ENCODE assay signal across 18 cellular contexts in the genomic region with DNA sequence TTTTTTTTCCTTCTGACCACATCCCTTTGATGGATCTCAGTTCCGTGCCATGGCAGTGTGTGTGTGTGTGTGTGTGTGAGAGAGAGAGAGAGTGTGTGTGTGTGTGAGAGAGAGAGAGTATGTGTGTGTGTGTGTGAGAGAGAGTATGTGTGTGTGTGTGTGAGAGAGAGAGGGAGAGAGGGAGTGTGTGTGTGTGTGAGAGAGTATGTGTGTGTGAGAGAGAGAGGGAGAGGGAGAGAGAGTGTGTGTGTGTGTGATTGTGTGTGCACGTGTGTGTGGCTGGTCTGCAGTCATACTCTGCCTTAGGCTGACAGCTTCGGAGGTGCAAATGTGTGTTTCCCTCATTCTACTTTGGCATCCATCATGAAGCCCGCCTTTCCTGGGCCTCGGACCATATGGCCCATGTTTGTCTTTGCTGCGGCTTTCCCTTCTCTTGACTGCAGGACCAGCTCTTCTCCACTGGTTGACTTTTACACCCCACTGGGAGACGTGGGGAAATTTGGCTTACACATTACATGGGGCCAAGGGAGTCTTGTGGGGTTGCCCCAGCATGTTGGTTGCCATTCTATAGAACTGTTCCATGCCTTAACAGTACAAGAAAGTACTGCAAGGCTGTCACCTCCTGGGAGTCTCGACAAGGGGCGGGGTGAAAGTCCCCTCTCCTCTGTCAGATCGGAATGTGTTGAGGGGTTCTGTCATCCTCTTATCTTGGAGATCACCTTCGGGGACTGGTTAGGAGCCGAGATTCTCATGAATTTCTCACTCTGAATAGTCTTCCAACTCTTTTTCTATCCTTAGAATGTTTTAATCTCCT. TPM values are rescaled to one million over a fixed set of nuclear protein-coding genes. Genes with fewer than 3 reads are reported as not detected.
DNase-seq lines count a peak whose midpoint lies in the region; ATAC-seq, FAIRE-seq and TF ChIP-seq lines count a peak whose summit lies in the region.
"Had no signal": no experiment of that assay in that cellular context is flagged by ENCODE, and none has a peak within 500 bp of the region (broad histone marks: within the 10 kb centered on the region; RNA-seq: fewer than 3 reads in every experiment).

No MANE protein-coding gene starts in this region.

- H3K36me3 Mint-ChIP-seq in astrocyte (ENCODE audit: low read depth, unreplicated experiment) (no peaks in the 10 kb centered on the region), glutamatergic neuron (ENCODE audit: unreplicated experiment) (peaks cover 4% of the 10 kb centered on the region)
- no peaks in the 10 kb centered on the region for H3K36me3 Mint-ChIP-seq in activated T-helper 17 cell treated with anti-CD3 and anti-CD28 coated beads, Interleukin-2, amount 50 U/mL, for 72 hours (ENCODE audit: low read depth)
- H3K36me3 Mint-ChIP-seq: activated naive CD4-positive, alpha-beta T cell treated with anti-CD3 and anti-CD28 coated beads, Interleukin-2, amount 50 U/mL, for 24 hours had no signal

- no peaks in the 10 kb centered on the region for H3K79me2 ChIP-seq in astrocyte (ENCODE audit: insufficient read depth, low read length)

- no peak overlapping the region for H2AFZ ChIP-seq in astrocyte (ENCODE audit: low read depth, low read length)

- peaks cover 21% of the 10 kb centered on the region for H3K4me1 ChIP-seq in astrocyte (ENCODE audit: insufficient read depth, low read length)
- H3K4me1 ChIP-seq in kidney (ENCODE audit: control insufficient read depth in 1 of 2, insufficient read depth in 1 of 2, low read depth in 1 of 2, low read length in 2 of 2) = peaks cover 0 to 4% of the 10 kb centered on the region in 2 donors
- H3K4me1 ChIP-seq: vagina had no signal

- no peaks in the 10 kb centered on the region for H3K27me3 Mint-ChIP-seq in astrocyte (ENCODE audit: low read depth, unreplicated experiment)
- peaks cover 11% of the 10 kb centered on the region for H3K27me3 Mint-ChIP-seq in glutamatergic neuron (ENCODE audit: unreplicated experiment)
- no peaks in the 10 kb centered on the region for H3K27me3 Mint-ChIP-seq in activated T-helper 17 cell treated with anti-CD3 and anti-CD28 coated beads, Interleukin-2, amount 50 U/mL, for 72 hours
- H3K27me3 Mint-ChIP-seq: activated naive CD4-positive, alpha-beta T cell treated with anti-CD3 and anti-CD28 coated beads, Interleukin-2, amount 50 U/mL, for 24 hours; activated T-cell treated with anti-CD3 and anti-CD28 coated beads, Interleukin-2, amount 50 U/mL, for 24 hours had no signal

- TF ChIP-seq CTCF in AG10803 (conservative IDR thresholded peaks at IDR 0.05; ENCODE audit: low read length) = no peak
- no peak for TF ChIP-seq CTCF in astrocyte (IDR thresholded peaks at IDR 0.05; ENCODE audit: insufficient read depth, low read depth, low read length)
- TF ChIP-seq CTCF in glutamatergic neuron (IDR thresholded peaks at IDR 0.05; ENCODE audit: partially characterized antibody, unreplicated experiment) = no peak
- TF ChIP-seq CTCF in kidney (IDR thresholded peaks at IDR 0.05; ENCODE audit: borderline replicate concordance, extremely low read depth, insufficient read depth) = no peak

- no peak overlapping the region for H3K4me3 ChIP-seq in AG10803 (ENCODE audit: low read length)
- no peak overlapping the region for H3K4me3 ChIP-seq in astrocyte (ENCODE audit: insufficient read depth, low read depth, low read length)
- no peak overlapping the region for H3K4me3 ChIP-seq in kidney (ENCODE audit: low read length in 2 of 2)
- H3K4me3 ChIP-seq: vagina had no signal

- ATAC-seq in HG03432 (IDR thresholded peaks at IDR 0.05; ENCODE audit: unreplicated experiment) (peak; percentile 52), GM18858 (IDR thresholded peaks at IDR 0.05; ENCODE audit: unreplicated experiment) (no peak)
- no peak for ATAC-seq in activated T-helper 17 cell treated with anti-CD3 and anti-CD28 coated beads, Interleukin-2, amount 50 U/mL, for 72 hours (replicated peaks)
- ATAC-seq: activated CD8-positive, alpha-beta T cell treated with anti-CD3 and anti-CD28 coated beads, Interleukin-2, amount 10 ng/mL, durations not matched to agents 7 days and 5 days had no signal

- H3K9me3 ChIP-seq in astrocyte (ENCODE audit: insufficient read depth, low read depth, low read length) (no peaks in the 10 kb centered on the region), kidney (ENCODE audit: control insufficient read depth in 1 of 2, low read length in 2 of 2) (no peaks in the 10 kb centered on the region)
- H3K9me3 ChIP-seq: vagina had no signal

- no peak overlapping the region for H3K4me3 Mint-ChIP-seq in astrocyte (ENCODE audit: unreplicated experiment)
- peak overlapping the region; percentile 31 for H3K4me3 Mint-ChIP-seq in glutamatergic neuron (ENCODE audit: unreplicated experiment)
- H3K4me3 Mint-ChIP-seq in activated T-helper 17 cell treated with anti-CD3 and anti-CD28 coated beads, Interleukin-2, amount 50 U/mL, for 72 hours = no peak overlapping the region
- H3K4me3 Mint-ChIP-seq: activated CD8-positive, alpha-beta T cell treated with anti-CD3 and anti-CD28 coated beads, Interleukin-2, amount 10 ng/mL, durations not matched to agents 7 days and 5 days; activated naive CD4-positive, alpha-beta T cell treated with anti-CD3 and anti-CD28 coated beads, Interleukin-2, amount 50 U/mL, for 24 hours; activated T-cell treated with anti-CD3 and anti-CD28 coated beads, Interleukin-2, amount 50 U/mL, for 24 hours; endodermal cell had no signal

- H3K4me1 Mint-ChIP-seq in astrocyte (ENCODE audit: low read depth, unreplicated experiment) (peaks cover 20% of the 10 kb centered on the region), glutamatergic neuron (ENCODE audit: low read depth, unreplicated experiment) (peaks cover 21% of the 10 kb centered on the region)
- H3K4me1 Mint-ChIP-seq in activated T-helper 17 cell treated with anti-CD3 and anti-CD28 coated beads, Interleukin-2, amount 50 U/mL, for 72 hours = peaks cover 6% of the 10 kb centered on the region
- H3K4me1 Mint-ChIP-seq: activated naive CD4-positive, alpha-beta T cell treated with anti-CD3 and anti-CD28 coated beads, Interleukin-2, amount 50 U/mL, for 24 hours had no signal

- H3K27ac Mint-ChIP-seq in astrocyte (ENCODE audit: unreplicated experiment) (no peak overlapping the region), glutamatergic neuron (ENCODE audit: unreplicated experiment) (peak overlapping the region; percentile 74)
- no peak overlapping the region for H3K27ac Mint-ChIP-seq in activated T-helper 17 cell treated with anti-CD3 and anti-CD28 coated beads, Interleukin-2, amount 50 U/mL, for 72 hours
- H3K27ac Mint-ChIP-seq: activated CD8-positive, alpha-beta T cell treated with anti-CD3 and anti-CD28 coated beads, Interleukin-2, amount 10 ng/mL, durations not matched to agents 7 days and 5 days; activated naive CD4-positive, alpha-beta T cell treated with anti-CD3 and anti-CD28 coated beads, Interleukin-2, amount 50 U/mL, for 24 hours; activated T-cell treated with anti-CD3 and anti-CD28 coated beads, Interleukin-2, amount 50 U/mL, for 24 hours; endodermal cell had no signal

- intact Hi-C loops in kidney (cut with DNase I) = no loop called here

- H3K4me2 ChIP-seq in astrocyte (ENCODE audit: low read length) = peak overlapping the region; percentile 64

- no peaks in the 10 kb centered on the region for H4K20me1 ChIP-seq in astrocyte (ENCODE audit: insufficient read depth, low read length)

- DNase-seq in AG10803 (ENCODE audit: low read depth) = peak; percentile 6
- peak; percentile 42 for DNase-seq in astrocyte (ENCODE audit: low read depth)
- no peak for DNase-seq in glutamatergic neuron
- DNase-seq in kidney = no peak
- no peak for DNase-seq in NK-92 treated with Interleukin-12 subunit alpha and Interleukin-12 subunit beta, amount 100 ng/mL, for 24 hours (lab: John Stamatoyannopoulos, UW)
- DNase-seq: activated CD8-positive, alpha-beta T cell treated with anti-CD3 and anti-CD28 coated beads, Interleukin-2, amount 10 ng/mL, durations not matched to agents 7 days and 5 days; activated T-cell treated with anti-CD3 and anti-CD28 coated beads, Interleukin-2, amount 50 U/mL, for 24 hours; DMS79; endodermal cell; hippocampal formation; KBM-7; RPMI8226 had no signal

- FAIRE-seq in astrocyte (lab: Jason Lieb, UNC) = no peak
- FAIRE-seq in kidney (lab: Jason Lieb, UNC) = no peak
- FAIRE-seq: H54 had no signal

- H3K9ac ChIP-seq in astrocyte (ENCODE audit: low read length) (no peak overlapping the region), kidney (ENCODE audit: low read length in 2 of 2) (no peak overlapping the region)

- peaks cover 1% of the 10 kb centered on the region for H3K27me3 ChIP-seq in astrocyte (ENCODE audit: insufficient read depth, low read length)
- H3K27me3 ChIP-seq: vagina had no signal

- H3K9me3 Mint-ChIP-seq in astrocyte (ENCODE audit: unreplicated experiment) (no peaks in the 10 kb centered on the region), glutamatergic neuron (ENCODE audit: unreplicated experiment) (peaks cover 5% of the 10 kb centered on the region)
- no peaks in the 10 kb centered on the region for H3K9me3 Mint-ChIP-seq in activated T-helper 17 cell treated with anti-CD3 and anti-CD28 coated beads, Interleukin-2, amount 50 U/mL, for 72 hours
- H3K9me3 Mint-ChIP-seq: activated naive CD4-positive, alpha-beta T cell treated with anti-CD3 and anti-CD28 coated beads, Interleukin-2, amount 50 U/mL, for 24 hours; activated T-cell treated with anti-CD3 and anti-CD28 coated beads, Interleukin-2, amount 50 U/mL, for 24 hours; endodermal cell had no signal

- no peaks in the 10 kb centered on the region for H3K36me3 ChIP-seq in astrocyte (ENCODE audit: insufficient read depth, low read length)
- no peaks in the 10 kb centered on the region for H3K36me3 ChIP-seq in kidney (ENCODE audit: control insufficient read depth in 1 of 2, insufficient read depth in 2 of 2, low read length in 2 of 2)
- H3K36me3 ChIP-seq: vagina had no signal

- H3K27ac ChIP-seq in astrocyte (ENCODE audit: low read depth, low read length) (peak overlapping the region; percentile 52), kidney (ENCODE audit: low read depth in 2 of 2, low read length in 2 of 2) (no peak overlapping the region)
- H3K27ac ChIP-seq: vagina had no signal

RNA-seq across cellular contexts. Expression of a gene that starts 21.6 kb away (rescaled TPM):
- total RNA-seq in astrocyte (60.3 and 68.2 TPM in 2 replicates), glutamatergic neuron (ENCODE audit: unreplicated experiment) (47.8 TPM), kidney (66.1 TPM)
- polyA plus RNA-seq in kidney (ENCODE audit: insufficient read depth, low read depth, low replicate concordance) = 37.9 TPM
- total RNA-seq in activated T-helper 17 cell treated with anti-CD3 and anti-CD28 coated beads, Interleukin-2, amount 50 U/mL, for 72 hours = 10 to 100 TPM; 33.7 to 80.7 TPM

RNA-seq across cellular contexts. Expression of a gene that starts 40.4 kb away (rescaled TPM):
- 66.7 and 75.0 TPM in 2 replicates for total RNA-seq in astrocyte
- total RNA-seq in glutamatergic neuron (ENCODE audit: unreplicated experiment) = 38.5 TPM
- 40.4 TPM for total RNA-seq in kidney
- 33.4 TPM for polyA plus RNA-seq in kidney (ENCODE audit: insufficient read depth, low read depth, low replicate concordance)
- 100 to 1,000 TPM; 103 to 146 TPM for total RNA-seq in activated T-helper 17 cell treated with anti-CD3 and anti-CD28 coated beads, Interleukin-2, amount 50 U/mL, for 72 hours

Comparison
In these comparisons a context has a peak if more than half of its experiments do, and no peak if none do; other contexts are left out.
1. DNase-seq: peak in AG10803 (single experiment) and astrocyte (single experiment); none in glutamatergic neuron (single experiment), kidney (single experiment) and NK-92 treated with Interleukin-12 subunit alpha and Interleukin-12 subunit beta, amount 100 ng/mL, for 24 hours (single experiment).